In genomic region chr10:133315847-133316246, GRCh38 we compare ENCODE assay signal across 1 cellular context.
A peak's percentile ranks its signal among the peaks of the same experiment; 100 is the strongest.
TF ChIP-seq lines count a peak whose summit lies in the region.

No MANE protein-coding gene starts in this region.

TF ChIP-seq in HepG2, 621 proteins besides CTCF, POLR2A, EP300 and RAD21:
- TF ChIP-seq NFYB (CRISPR knock-in tag; IDR thresholded peaks at IDR 0.05) = peak; percentile 31; the same call in 1 of the 2 replicates
- TF ChIP-seq BHLHE40 (IDR thresholded peaks at IDR 0.05; ENCODE audit: low read length) = no peak
- TF ChIP-seq FOXK2 (IDR thresholded peaks at IDR 0.05) = no peak
- no peak for TF ChIP-seq AGO2 (optimal IDR thresholded peaks at IDR 0.05; ENCODE audit: low read depth, low read length)
- TF ChIP-seq NFYC (CRISPR knock-in tag; IDR thresholded peaks at IDR 0.05) = peak; percentile 56; the same call in 1 of the 2 replicates
